Comparison of ENCODE assay signal across 1 cellular context in genomic region chr3:172182797-172183196, GRCh38.
TF ChIP-seq lines count a peak whose summit lies in the region.

No MANE protein-coding gene starts in this region.

TF ChIP-seq in endothelial cell of umbilical vein, 7 proteins besides CTCF, POLR2A, EP300 and RAD21 (continued from another document):
- TF ChIP-seq GATA2 (IDR thresholded peaks at IDR 0.05; ENCODE audit: insufficient read depth, insufficient read length, low read depth, low read length) (no peak), POLR2AphosphoS5 (IDR thresholded peaks at IDR 0.05; ENCODE audit: insufficient read depth, low read depth, low read length) (no peak)
